10 cellular contexts compared by ENCODE assay signal in genomic region chr1:150552692-150553278, GRCh38. TPM values are rescaled to one million over a fixed set of nuclear protein-coding genes. Genes with fewer than 3 reads are reported as not detected.
DNase-seq lines count a peak whose midpoint lies in the region; ATAC-seq, FAIRE-seq and TF ChIP-seq lines count a peak whose summit lies in the region.
"Had no signal": no experiment of that assay in that cellular context is flagged by ENCODE, and none has a peak within 500 bp of the region (broad histone marks: within the 10 kb centered on the region; RNA-seq: fewer than 3 reads in every experiment).

No MANE protein-coding gene starts in this region.

- peaks cover 0 to 14% (median 7%) of the 10 kb centered on the region in 4 experiments; a peak in 5 of 7 replicates for H3K27me3 ChIP-seq in H1 (replicated peaks in 1 of 4; ENCODE audit: control insufficient read depth in 3 of 4, extremely low read depth in 1 of 4, insufficient read depth in 3 of 4, low read length in 3 of 4)

- 0 out of 2 replicates have a peak overlapping the region, but pooled peaks have one; percentile 15 for H2BK5ac ChIP-seq in H1 (ENCODE audit: low read depth, low read length)

- H3K4me1 Mint-ChIP-seq in activated CD8-positive, alpha-beta memory T cell treated with anti-CD3 and anti-CD28 coated beads, Interleukin-2, amount 10 ng/mL, durations not matched to agents 7 days and 5 days, result peaks cover 24% of the 10 kb centered on the region
- H3K4me1 Mint-ChIP-seq in nephron (peaks cover 23% of the 10 kb centered on the region), type B pancreatic cell (ENCODE audit: unreplicated experiment) (peaks cover 23% of the 10 kb centered on the region)

- no peak overlapping the region for H3K14ac ChIP-seq in H1 (ENCODE audit: insufficient read length)

- no peak overlapping the region for H3K23ac ChIP-seq in H1 (ENCODE audit: insufficient read length)

- H2BK12ac ChIP-seq in H1 (ENCODE audit: low read depth, low read length), result peak overlapping the region; percentile 68; the same call in 1 of the 2 replicates

- H4K20me1 ChIP-seq in H1 (replicated peaks in 1 of 2; ENCODE audit: control insufficient read depth in 1 of 2, insufficient read depth in 2 of 2, low read length in 2 of 2), result peaks cover 1 to 4% of the 10 kb centered on the region in 2 experiments

- 0 out of 3 replicates have a peak, but pooled peaks of 1 of the 2 experiments have one; percentile 5 for TF ChIP-seq POLR2A in H1 (IDR thresholded peaks at IDR 0.05; ENCODE audit: control extremely low read depth in 1 of 2, low read depth in 2 of 2, low read length in 2 of 2)

- H3K27ac ChIP-seq in H1 (ENCODE audit: low read depth, low read length), result no peak overlapping the region

- H3K9me3 ChIP-seq in H1 (ENCODE audit: insufficient read depth in 2 of 2, low read depth in 1 of 2, low read length in 1 of 2), result no peaks in the 10 kb centered on the region

- H4K91ac ChIP-seq in H1 (replicated peaks; ENCODE audit: insufficient read length, low read length), result no peak overlapping the region

- H2BK15ac ChIP-seq in H1 (ENCODE audit: low read length), result no peak overlapping the region

- peaks cover 0 to 4% (median 2%) of the 10 kb centered on the region in 4 experiments; a peak in 2 of 8 replicates for H3K36me3 ChIP-seq in H1 (ENCODE audit: control insufficient read depth in 2 of 4, insufficient read depth in 4 of 4, low read length in 3 of 4)

- H3K27me3 Mint-ChIP-seq in activated CD8-positive, alpha-beta memory T cell treated with anti-CD3 and anti-CD28 coated beads, Interleukin-2, amount 10 ng/mL, durations not matched to agents 7 days and 5 days, result peaks cover 23% of the 10 kb centered on the region
- no peaks in the 10 kb centered on the region for H3K27me3 Mint-ChIP-seq in nephron (ENCODE audit: low read depth)
- H3K27me3 Mint-ChIP-seq in type B pancreatic cell, result peaks cover 4% of the 10 kb centered on the region

- no peak overlapping the region for H3K4ac ChIP-seq in H1 (replicated peaks; ENCODE audit: insufficient read length, low read depth, low read length)

- H3K79me2 ChIP-seq in H1 (ENCODE audit: control insufficient read depth in 1 of 2, insufficient read depth in 2 of 2, low read length in 2 of 2), result no peaks in the 10 kb centered on the region

- POLR2A ChIA-PET in H1 (lab: Charles Lee; ENCODE audit: partially characterized antibody), result interaction anchor here (1.2 to 43.7 kb wide), 7 partner anchors 8 to 292 kb away, joined by 3 to 1380 read pairs (median 39); partner anchors contain the start of genes ENSA, MCL1 and RPRD2

- H2AK5ac ChIP-seq in H1 (ENCODE audit: low read depth, low read length), result no peak overlapping the region

- no peak for TF ChIP-seq EP300 in H1 (IDR thresholded peaks at IDR 0.05; ENCODE audit: borderline replicate concordance in 1 of 2, low read depth in 2 of 2, low read length in 2 of 2)

- peaks cover 5% of the 10 kb centered on the region; the same call in 1 of the 2 replicates for H3K23me2 ChIP-seq in H1 (ENCODE audit: low read depth, low read length)

- FAIRE-seq in H1 (lab: Jason Lieb, UNC), result no peak
- FAIRE-seq: HTR-8/SVneo had no signal

- no peaks in the 10 kb centered on the region for H3K9me3 Mint-ChIP-seq in activated CD8-positive, alpha-beta memory T cell treated with anti-CD3 and anti-CD28 coated beads, Interleukin-2, amount 10 ng/mL, durations not matched to agents 7 days and 5 days (ENCODE audit: low read depth)
- H3K9me3 Mint-ChIP-seq in nephron, result no peaks in the 10 kb centered on the region
- no peaks in the 10 kb centered on the region for H3K9me3 Mint-ChIP-seq in type B pancreatic cell

- TF ChIP-seq RAD21 in H1 (IDR thresholded peaks at IDR 0.05 in 1 of 2, conservative IDR thresholded peaks at IDR 0.05 in 1 of 2; ENCODE audit: low read depth in 2 of 2, low read length in 2 of 2), result no peak

- H3K4me1 ChIP-seq in H1 (replicated peaks in 1 of 4; ENCODE audit: control insufficient read depth in 3 of 4, insufficient read depth in 4 of 4, low read length in 3 of 4), result peaks cover 2 to 21% (median 12%) of the 10 kb centered on the region in 4 experiments

- H2BK120ac ChIP-seq in H1 (replicated peaks; ENCODE audit: low read depth, low read length), result no peak overlapping the region

- H2AFZ ChIP-seq in H1 (ENCODE audit: low read length), result no peak overlapping the region

- no peak overlapping the region for H3K4me2 ChIP-seq in H1 (ENCODE audit: insufficient read depth in 1 of 2, low read depth in 2 of 2, low read length in 2 of 2)

- H3K27ac Mint-ChIP-seq in activated CD8-positive, alpha-beta memory T cell treated with anti-CD3 and anti-CD28 coated beads, Interleukin-2, amount 10 ng/mL, durations not matched to agents 7 days and 5 days, result peak overlapping the region; percentile 32
- H3K27ac Mint-ChIP-seq in nephron, result peak overlapping the region; percentile 51 to 85 (median 80)
- H3K27ac Mint-ChIP-seq in type B pancreatic cell, result peak overlapping the region; percentile 81

- WGBS in H1 (ENCODE audit: extremely low coverage in 1 of 2, insufficient coverage in 1 of 2, insufficient read length in 1 of 2, insufficient replicate concordance in 2 of 2, low coverage in 1 of 2, low lambda C conversion rate in 2 of 2, missing lambda C conversion rate in 1 of 2), 2 experiments, result 89% methylated on average over 9 of the region's 16 CpGs; no CpG with 5 or more reads in 1 of the 2 experiments

- H3K4me3 ChIP-seq in H1 (ENCODE audit: extremely low read depth in 1 of 4, insufficient read depth in 2 of 4, low read depth in 3 of 4, low read length in 4 of 4) (no peak overlapping the region), foreskin fibroblast (ENCODE audit: low read depth in 1 of 2, low read length in 2 of 2) (no peak overlapping the region)

- no peak overlapping the region for H4K5ac ChIP-seq in H1 (ENCODE audit: insufficient read length, low read depth, low read length)

- no peak overlapping the region for H3K18ac ChIP-seq in H1 (ENCODE audit: extremely low read depth, low read length)

- no peak overlapping the region for H4K8ac ChIP-seq in H1 (ENCODE audit: extremely low read depth, insufficient read depth, low read length)

- H3K9ac ChIP-seq in H1 (replicated peaks in 1 of 4; ENCODE audit: extremely low read depth in 1 of 4, low read depth in 3 of 4, low read length in 3 of 4), result no peak overlapping the region

- no peak overlapping the region for H3K4me3 Mint-ChIP-seq in activated CD8-positive, alpha-beta memory T cell treated with anti-CD3 and anti-CD28 coated beads, Interleukin-2, amount 10 ng/mL, durations not matched to agents 7 days and 5 days
- H3K4me3 Mint-ChIP-seq in nephron (peak overlapping the region; percentile 21 to 78 (median 66)), type B pancreatic cell (peak overlapping the region; percentile 56)

- CTCF ChIA-PET in activated CD8-positive, alpha-beta memory T cell treated with anti-CD3 and anti-CD28 coated beads, Interleukin-2, amount 10 ng/mL, durations not matched to agents 7 days and 5 days (lab: Charles Lee), result interaction anchor here (1.0 kb wide), 1 partner anchor 63 kb away, joined by 3 read pairs; no protein-coding TSS in a partner anchor
- CTCF ChIA-PET in H1 (lab: Charles Lee; ENCODE audit: partially characterized antibody), result interaction anchor here (1.0 to 1.4 kb wide), 3 partner anchors 15 to 21 kb away, joined by 3 to 11 read pairs (median 5); no protein-coding TSS in a partner anchor

- ATAC-seq in activated CD8-positive, alpha-beta memory T cell treated with anti-CD3 and anti-CD28 coated beads, Interleukin-2, amount 10 ng/mL, durations not matched to agents 7 days and 5 days, result no peak
- ATAC-seq in HG03571 (IDR thresholded peaks at IDR 0.05; ENCODE audit: unreplicated experiment), result no peak

- no peak for DNase-seq in activated CD8-positive, alpha-beta memory T cell treated with anti-CD3 and anti-CD28 coated beads, Interleukin-2, amount 10 ng/mL, durations not matched to agents 7 days and 5 days
- DNase-seq in activated CD8-positive, alpha-beta memory T cell treated with anti-CD3 and anti-CD28 coated beads, Interleukin-2, amount 50 U/mL, for 4 hours, result no peak
- no peak for DNase-seq in H1 (ENCODE audit: low read depth in 1 of 2, low spot score in 2 of 2)
- no peak for DNase-seq in type B pancreatic cell (ENCODE audit: extremely low spot score, unreplicated experiment)
- no peak for DNase-seq in activated effector memory CD4-positive, alpha-beta T cell treated with anti-CD3 and anti-CD28 coated beads, Interleukin-2, amount 50 U/mL, for 16 hours
- DNase-seq in foreskin fibroblast, result no peak

- H3K79me1 ChIP-seq in H1 (ENCODE audit: low read depth, low read length), result 0 out of 2 replicates have a peak, but pooled peaks cover 3% of the 10 kb centered on the region

- H3K56ac ChIP-seq in H1 (replicated peaks; ENCODE audit: insufficient read length, low read depth, low read length), result no peak overlapping the region

- H2BK20ac ChIP-seq in H1 (ENCODE audit: low read length), result no peak overlapping the region

- no peaks in the 10 kb centered on the region for H3K36me3 Mint-ChIP-seq in activated CD8-positive, alpha-beta memory T cell treated with anti-CD3 and anti-CD28 coated beads, Interleukin-2, amount 10 ng/mL, durations not matched to agents 7 days and 5 days
- H3K36me3 Mint-ChIP-seq in nephron (ENCODE audit: low read depth) (no peaks in the 10 kb centered on the region), type B pancreatic cell (no peaks in the 10 kb centered on the region)

- TF ChIP-seq CTCF in H1 (IDR thresholded peaks at IDR 0.05; ENCODE audit: control extremely low read depth in 1 of 3, insufficient read depth in 1 of 3, low read depth in 1 of 3, low read length in 3 of 3) (no peak), nephron (IDR thresholded peaks at IDR 0.05; ENCODE audit: unreplicated experiment in 3 of 3) (no peak), type B pancreatic cell (conservative IDR thresholded peaks at IDR 0.05) (no peak), foreskin fibroblast (IDR thresholded peaks at IDR 0.05; ENCODE audit: low read depth, low read length) (no peak)

RNA-seq across cellular contexts. Expression of gene ADAMTSL4, which starts 3.6 kb away (rescaled TPM):
- under 1 TPM; 0.18 to 0.35 TPM for total RNA-seq in activated CD8-positive, alpha-beta memory T cell treated with anti-CD3 and anti-CD28 coated beads, Interleukin-2, amount 10 ng/mL, durations not matched to agents 7 days and 5 days
- total RNA-seq in H1 (2021; fragmentation: NEBNext Ultra II Directional; extraction: Animal tissue kit (Norgen Biotek cat#: 25700)), result 5.3 and 5.4 TPM in 2 replicates
- polyA plus RNA-seq in H1 (2011; rRNA removed), result 4.2 and 5.9 TPM in 2 replicates
- 3.1 TPM for polyA plus RNA-seq in H1 (2011; cell fraction: cytosol; rRNA removed)
- polyA plus RNA-seq in H1 (2011; cell fraction: nucleus; rRNA removed), result 26.7 TPM
- polyA plus RNA-seq in H1 (2012, experiment 1 of 2), result 4.9 to 7.2 TPM (median 6.7 TPM) in 4 replicates
- 3.8 TPM for polyA plus RNA-seq in H1 (2012, experiment 2 of 2)
- polyA plus RNA-seq in H1 (2013, experiment 1 of 2), result 9.2 TPM
- 8.1 TPM for polyA plus RNA-seq in H1 (2013, experiment 2 of 2)
- 0.73 and 0.85 TPM in 2 replicates for polyA minus RNA-seq in H1 (2011; rRNA and poly(A)+ RNA removed)
- polyA minus RNA-seq in H1 (2011; cell fraction: cytosol; rRNA and poly(A)+ RNA removed), result 2.6 TPM
- 3.5 TPM for polyA minus RNA-seq in H1 (2011; cell fraction: nucleus; rRNA and poly(A)+ RNA removed)
- total RNA-seq in type B pancreatic cell (ENCODE audit: low replicate concordance), result 12.5 and 24.6 TPM in 2 replicates
- total RNA-seq: activated CD8-positive, alpha-beta memory T cell treated with anti-CD3 and anti-CD28 coated beads for 36 hours had no signal

RNA-seq across cellular contexts. Expression of gene MCL1, which starts 26.6 kb away (rescaled TPM):
- total RNA-seq in activated CD8-positive, alpha-beta memory T cell treated with anti-CD3 and anti-CD28 coated beads, Interleukin-2, amount 10 ng/mL, durations not matched to agents 7 days and 5 days, result 100 to 1,000 TPM; 373 to 408 TPM
- total RNA-seq in H1 (2021; fragmentation: NEBNext Ultra II Directional; extraction: Animal tissue kit (Norgen Biotek cat#: 25700)), result 196 and 218 TPM in 2 replicates
- 57.5 and 61.1 TPM in 2 replicates for polyA plus RNA-seq in H1 (2011; rRNA removed)
- polyA plus RNA-seq in H1 (2011; cell fraction: cytosol; rRNA removed), result 78.4 TPM
- polyA plus RNA-seq in H1 (2011; cell fraction: nucleus; rRNA removed), result 85.5 TPM
- 93.2 to 159 TPM (median 119 TPM) in 4 replicates for polyA plus RNA-seq in H1 (2012, experiment 1 of 2)
- 18.8 TPM for polyA plus RNA-seq in H1 (2012, experiment 2 of 2)
- 116 TPM for polyA plus RNA-seq in H1 (2013, experiment 1 of 2)
- 123 TPM for polyA plus RNA-seq in H1 (2013, experiment 2 of 2)
- polyA minus RNA-seq in H1 (2011; rRNA and poly(A)+ RNA removed), result 104 and 119 TPM in 2 replicates
- polyA minus RNA-seq in H1 (2011; cell fraction: cytosol; rRNA and poly(A)+ RNA removed), result 98.4 TPM
- 171 TPM for polyA minus RNA-seq in H1 (2011; cell fraction: nucleus; rRNA and poly(A)+ RNA removed)
- 187 and 280 TPM in 2 replicates for total RNA-seq in type B pancreatic cell (ENCODE audit: low replicate concordance)

RNA-seq across cellular contexts. Expression of gene FALEC, which starts 37.2 kb away (rescaled TPM):
- under 1 TPM in 1 of 2 experiments, not detected in 1; 0.59 TPM for total RNA-seq in activated CD8-positive, alpha-beta memory T cell treated with anti-CD3 and anti-CD28 coated beads, Interleukin-2, amount 10 ng/mL, durations not matched to agents 7 days and 5 days
- total RNA-seq in H1 (2021; fragmentation: NEBNext Ultra II Directional; extraction: Animal tissue kit (Norgen Biotek cat#: 25700)), result 1.1 TPM in 1 of 2 replicates, not detected in the other
- polyA plus RNA-seq in H1 (2011; rRNA removed), result not detected in 2 replicates
- polyA plus RNA-seq in H1 (2011; cell fraction: cytosol; rRNA removed), result 0.19 TPM
- not detected for polyA plus RNA-seq in H1 (2011; cell fraction: nucleus; rRNA removed)
- 0.36 to 1.0 TPM (median 0.75 TPM) in 4 replicates for polyA plus RNA-seq in H1 (2012, experiment 1 of 2)
- polyA plus RNA-seq in H1 (2012, experiment 2 of 2), result not detected
- 0.45 TPM for polyA plus RNA-seq in H1 (2013, experiment 1 of 2)
- 0.11 TPM for polyA plus RNA-seq in H1 (2013, experiment 2 of 2)
- 0.57 TPM in 1 of 2 replicates, not detected in the other for polyA minus RNA-seq in H1 (2011; rRNA and poly(A)+ RNA removed)
- not detected for polyA minus RNA-seq in H1 (2011; cell fraction: cytosol; rRNA and poly(A)+ RNA removed)
- polyA minus RNA-seq in H1 (2011; cell fraction: nucleus; rRNA and poly(A)+ RNA removed), result not detected
- 0.55 and 0.80 TPM in 2 replicates for total RNA-seq in type B pancreatic cell (ENCODE audit: low replicate concordance)

RNA-seq across cellular contexts. Expression of gene ECM1, which starts 44.9 kb away (rescaled TPM):
- 1 to 10 TPM; 1.0 to 1.3 TPM for total RNA-seq in activated CD8-positive, alpha-beta memory T cell treated with anti-CD3 and anti-CD28 coated beads, Interleukin-2, amount 10 ng/mL, durations not matched to agents 7 days and 5 days
- 0.73 and 0.95 TPM in 2 replicates for total RNA-seq in H1 (2021; fragmentation: NEBNext Ultra II Directional; extraction: Animal tissue kit (Norgen Biotek cat#: 25700))
- polyA plus RNA-seq in H1 (2011; rRNA removed), result 0.98 and 1.1 TPM in 2 replicates
- 1.0 TPM for polyA plus RNA-seq in H1 (2011; cell fraction: cytosol; rRNA removed)
- 5.8 TPM for polyA plus RNA-seq in H1 (2011; cell fraction: nucleus; rRNA removed)
- polyA plus RNA-seq in H1 (2012, experiment 1 of 2), result 0.83 to 1.3 TPM (median 1.2 TPM) in 4 replicates
- polyA plus RNA-seq in H1 (2012, experiment 2 of 2), result 0.63 TPM
- polyA plus RNA-seq in H1 (2013, experiment 1 of 2), result 0.81 TPM
- 0.87 TPM for polyA plus RNA-seq in H1 (2013, experiment 2 of 2)
- 0.32 and 0.37 TPM in 2 replicates for polyA minus RNA-seq in H1 (2011; rRNA and poly(A)+ RNA removed)
- polyA minus RNA-seq in H1 (2011; cell fraction: cytosol; rRNA and poly(A)+ RNA removed), result not detected
- polyA minus RNA-seq in H1 (2011; cell fraction: nucleus; rRNA and poly(A)+ RNA removed), result 1.7 TPM
- 31.5 and 33.8 TPM in 2 replicates for total RNA-seq in type B pancreatic cell (ENCODE audit: low replicate concordance)
